Comparison of ENCODE assay signal across 9 cellular contexts in the genomic region with DNA sequence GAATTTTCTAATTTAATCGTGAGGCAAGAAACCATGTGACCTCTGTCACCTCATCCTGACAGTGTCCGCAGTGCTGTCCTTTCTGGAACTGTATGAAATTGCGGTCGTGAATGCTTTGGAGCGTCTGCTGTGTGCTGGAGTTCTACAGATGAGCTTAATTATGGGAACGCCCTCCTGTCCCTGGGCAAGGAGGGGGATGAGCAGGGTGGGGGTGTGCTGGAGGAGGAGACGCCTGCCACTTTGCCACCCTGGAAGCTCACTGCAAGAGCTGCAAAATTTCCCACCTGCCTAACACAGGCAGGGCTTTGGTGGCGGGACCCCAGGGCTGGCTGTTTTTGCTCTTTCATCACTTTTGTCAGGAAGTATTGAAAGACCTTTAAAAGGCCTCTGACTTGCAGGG. TPM values are rescaled to one million over a fixed set of nuclear protein-coding genes. Genes with fewer than 3 reads are reported as not detected.
DNase-seq lines count a peak whose midpoint lies in the region; ATAC-seq and TF ChIP-seq lines count a peak whose summit lies in the region.
"Had no signal": no experiment of that assay in that cellular context is flagged by ENCODE, and none has a peak within 500 bp of the region (broad histone marks: within the 10 kb centered on the region; RNA-seq: fewer than 3 reads in every experiment).

No MANE protein-coding gene starts in this region.

- no peaks in the 10 kb centered on the region for H4K20me1 ChIP-seq in SU-DHL-6 (ENCODE audit: low read depth, low read length)

- no peaks in the 10 kb centered on the region for H3K36me3 Mint-ChIP-seq in immature natural killer cell

- no TSS peak for BruUV-seq in A673 (replicated peaks; lab: Mats Ljungman, UMichigan)

- H3K4me1 Mint-ChIP-seq in immature natural killer cell: peaks cover 89 to 96% of the 10 kb centered on the region in 2 donors

- H3K4me3 ChIP-seq in left ventricle myocardium inferior (no peak overlapping the region), SU-DHL-6 (ENCODE audit: insufficient read depth, low read length, poor library complexity, severe bottlenecking) (peak overlapping the region; percentile 15), upper lobe of left lung (no peak overlapping the region), A673 (ENCODE audit: low read depth, low read length, poor library complexity, severe bottlenecking) (no peak overlapping the region)

- whole genome bisulfite sequencing in upper lobe of left lung, 2 donors: 69 to 74% methylated on average over 8 of the region's 8 CpGs

- peak overlapping the region; percentile 82 to 95 (median 86) for H3K4me3 Mint-ChIP-seq in immature natural killer cell

- TF ChIP-seq CTCF in left ventricle myocardium inferior (IDR thresholded peaks at IDR 0.05; ENCODE audit: borderline replicate concordance) (no peak), SU-DHL-6 (IDR thresholded peaks at IDR 0.05; ENCODE audit: insufficient read depth, low read length, poor library complexity, severe bottlenecking) (no peak), upper lobe of left lung (IDR thresholded peaks at IDR 0.05) (no peak), A673 (conservative IDR thresholded peaks at IDR 0.05; ENCODE audit: low read depth, low read length) (no peak)

- no peak for TF ChIP-seq EP300 in upper lobe of left lung (IDR thresholded peaks at IDR 0.05)

- no peaks in the 10 kb centered on the region for H3K36me3 ChIP-seq in left ventricle myocardium inferior
- peaks cover 2% of the 10 kb centered on the region; the same call in 1 of the 2 replicates for H3K36me3 ChIP-seq in SU-DHL-6 (ENCODE audit: low read length)
- H3K36me3 ChIP-seq in upper lobe of left lung: no peaks in the 10 kb centered on the region
- H3K36me3 ChIP-seq in A673 (ENCODE audit: insufficient read depth, low read length, poor library complexity, severe bottlenecking): no peaks in the 10 kb centered on the region

- H3K4me1 ChIP-seq in left ventricle myocardium inferior: peaks cover 58% of the 10 kb centered on the region
- peaks cover 42 to 58% (median 47%) of the 10 kb centered on the region in 4 donors for H3K4me1 ChIP-seq in upper lobe of left lung
- H3K4me1 ChIP-seq in A673 (ENCODE audit: insufficient read depth, low read length, poor library complexity, severe bottlenecking): peaks cover 49% of the 10 kb centered on the region

- peaks cover 81% of the 10 kb centered on the region for H3K79me2 ChIP-seq in SU-DHL-6 (ENCODE audit: insufficient read depth, low read length)

- H3K9me3 ChIP-seq in left ventricle myocardium inferior (replicated peaks) (no peaks in the 10 kb centered on the region), SU-DHL-6 (ENCODE audit: insufficient read depth, low read length) (no peaks in the 10 kb centered on the region), upper lobe of left lung (no peaks in the 10 kb centered on the region), A673 (ENCODE audit: low read depth, low read length, poor library complexity, severe bottlenecking) (no peaks in the 10 kb centered on the region)

- intact Hi-C loops in left ventricle myocardium inferior (cut with micrococcal nuclease): no loop called here
- intact Hi-C loops in left cardiac atrium (cut with DNase I): no loop called here
- intact Hi-C loops in A673 (cut with micrococcal nuclease; ENCODE audit: unreplicated experiment): no loop called here

- peaks cover 77% of the 10 kb centered on the region for H3F3A ChIP-seq in SU-DHL-6 (ENCODE audit: insufficient read depth)

- no peaks in the 10 kb centered on the region for H3K27me3 ChIP-seq in left ventricle myocardium inferior (ENCODE audit: low read depth)
- H3K27me3 ChIP-seq in SU-DHL-6 (ENCODE audit: low read length): no peaks in the 10 kb centered on the region
- no peaks in the 10 kb centered on the region for H3K27me3 ChIP-seq in upper lobe of left lung
- H3K27me3 ChIP-seq in A673 (replicated peaks; ENCODE audit: insufficient read depth, low read depth, low read length, poor library complexity): no peaks in the 10 kb centered on the region

- no peaks in the 10 kb centered on the region for H3K9me2 ChIP-seq in SU-DHL-6 (replicated peaks; ENCODE audit: insufficient read depth, low read length)

- TF ChIP-seq POLR2A in upper lobe of left lung (IDR thresholded peaks at IDR 0.05): no peak

- H3K27ac ChIP-seq in left ventricle myocardium inferior (replicated peaks): peak overlapping the region; percentile 61
- H3K27ac ChIP-seq in SU-DHL-6 (ENCODE audit: low read depth, low read length): peak overlapping the region; percentile 98
- H3K27ac ChIP-seq in upper lobe of left lung: peak overlapping the region; percentile 32 to 90 (median 70)
- H3K27ac ChIP-seq in A673 (ENCODE audit: low read depth, low read length, poor library complexity, severe bottlenecking): no peak overlapping the region

- peak overlapping the region; percentile 89 to 97 (median 96) for H3K27ac Mint-ChIP-seq in immature natural killer cell

- H3K9me3 Mint-ChIP-seq in immature natural killer cell: no peaks in the 10 kb centered on the region

- peak overlapping the region; percentile 65 for H3K4me2 ChIP-seq in SU-DHL-6 (ENCODE audit: low read depth, low read length, poor library complexity, severe bottlenecking)

- CTCF ChIA-PET in A673 (lab: Charles Lee): interaction anchor here (0.6 kb wide), 1 partner anchor 66 kb away, joined by 5 read pairs; no protein-coding TSS in a partner anchor

- peaks cover 2 to 6% (median 4%) of the 10 kb centered on the region in 3 donors for H3K27me3 Mint-ChIP-seq in immature natural killer cell (ENCODE audit: low read depth in 3 of 3)

- DNase-seq in left ventricle myocardium inferior (no peak), left cardiac atrium (no peak), immature natural killer cell (no peak), upper lobe of left lung (no peak), A673 (ENCODE audit: low spot score) (no peak), NCI-H446 (lab: John Stamatoyannopoulos, UW) (no peak)
- DNase-seq: DMS 273 treated with DMSO at 0.1 percent for 48 hours had no signal

- POLR2A ChIA-PET in A673 (lab: Charles Lee; ENCODE audit: low non-redundant PET): no interaction called here

- H2AFZ ChIP-seq in SU-DHL-6 (ENCODE audit: low read depth, low read length, severe bottlenecking): no peak overlapping the region

- H3K9ac ChIP-seq in SU-DHL-6 (ENCODE audit: low read length): peak overlapping the region; percentile 60

- ATAC-seq in left cardiac atrium (no peak), upper lobe of left lung (ENCODE audit: low FRiP score in 2 of 2) (no peak), HG02763 (IDR thresholded peaks at IDR 0.05; ENCODE audit: unreplicated experiment) (no peak)

RNA-seq across cellular contexts. Expression of a gene that starts 6.5 kb away (rescaled TPM):
- 43.0 TPM for total RNA-seq in left ventricle myocardium inferior
- total RNA-seq in left cardiac atrium: 10 to 100 TPM; 38.7 to 69.1 TPM
- 10 to 100 TPM; 14.1 to 34.0 (median 16.3) TPM for polyA plus RNA-seq in immature natural killer cell
- 10 to 100 TPM; 45.9 to 87.0 (median 54.2) TPM for total RNA-seq in upper lobe of left lung
- total RNA-seq in A673 (2021): 35.2 and 38.5 TPM in 2 replicates
